Comparison of ENCODE assay signal across 1 cellular context in the genomic region with DNA sequence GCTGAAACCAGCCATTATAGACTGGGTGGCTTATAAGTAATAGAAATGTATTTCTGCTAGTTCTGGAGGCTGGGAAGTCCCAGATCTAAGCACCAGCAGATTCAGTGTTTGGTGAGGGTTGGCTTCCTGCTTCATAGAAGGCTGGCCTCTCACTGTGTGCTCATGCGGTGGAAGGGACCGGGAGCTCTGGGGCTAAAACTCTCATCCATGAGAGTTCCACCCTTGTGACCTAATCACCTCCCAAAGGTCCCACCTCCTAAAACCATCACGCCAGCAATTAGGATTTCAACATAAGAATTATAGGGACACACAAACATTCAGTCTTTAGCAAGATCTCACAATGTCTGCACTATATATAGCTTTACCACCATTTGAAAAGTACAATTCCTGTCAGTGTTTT.
TF ChIP-seq lines count a peak whose summit lies in the region.

No MANE protein-coding gene starts in this region.

TF ChIP-seq in IMR-90, 13 proteins besides CTCF, POLR2A, EP300 and RAD21:
- TF ChIP-seq, protein P1, sequence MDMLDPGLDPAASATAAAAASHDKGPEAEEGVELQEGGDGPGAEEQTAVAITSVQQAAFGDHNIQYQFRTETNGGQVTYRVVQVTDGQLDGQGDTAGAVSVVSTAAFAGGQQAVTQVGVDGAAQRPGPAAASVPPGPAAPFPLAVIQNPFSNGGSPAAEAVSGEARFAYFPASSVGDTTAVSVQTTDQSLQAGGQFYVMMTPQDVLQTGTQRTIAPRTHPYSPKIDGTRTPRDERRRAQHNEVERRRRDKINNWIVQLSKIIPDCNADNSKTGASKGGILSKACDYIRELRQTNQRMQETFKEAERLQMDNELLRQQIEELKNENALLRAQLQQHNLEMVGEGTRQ (IDR thresholded peaks at IDR 0.05; ENCODE audit: low read depth, low read length) = no peak
- TF ChIP-seq MXI1 (IDR thresholded peaks at IDR 0.05; ENCODE audit: borderline replicate concordance, low read depth, low read length) = no peak
- no peak for TF ChIP-seq CHD1 (IDR thresholded peaks at IDR 0.05; ENCODE audit: low read depth, low read length)
- TF ChIP-seq NFE2L2 (IDR thresholded peaks at IDR 0.05; ENCODE audit: low read depth, low read length) = no peak
- TF ChIP-seq BHLHE40 (IDR thresholded peaks at IDR 0.05; ENCODE audit: low read depth, low read length) = no peak
- no peak for TF ChIP-seq MAFK (IDR thresholded peaks at IDR 0.05; ENCODE audit: low read depth, low read length)
- no peak for TF ChIP-seq RCOR1 (IDR thresholded peaks at IDR 0.05; ENCODE audit: insufficient replicate concordance, low read length)
- TF ChIP-seq SMC3 (IDR thresholded peaks at IDR 0.05; ENCODE audit: low read depth, low read length) = no peak
- TF ChIP-seq, protein P2, sequence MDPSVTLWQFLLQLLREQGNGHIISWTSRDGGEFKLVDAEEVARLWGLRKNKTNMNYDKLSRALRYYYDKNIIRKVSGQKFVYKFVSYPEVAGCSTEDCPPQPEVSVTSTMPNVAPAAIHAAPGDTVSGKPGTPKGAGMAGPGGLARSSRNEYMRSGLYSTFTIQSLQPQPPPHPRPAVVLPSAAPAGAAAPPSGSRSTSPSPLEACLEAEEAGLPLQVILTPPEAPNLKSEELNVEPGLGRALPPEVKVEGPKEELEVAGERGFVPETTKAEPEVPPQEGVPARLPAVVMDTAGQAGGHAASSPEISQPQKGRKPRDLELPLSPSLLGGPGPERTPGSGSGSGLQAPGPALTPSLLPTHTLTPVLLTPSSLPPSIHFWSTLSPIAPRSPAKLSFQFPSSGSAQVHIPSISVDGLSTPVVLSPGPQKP (IDR thresholded peaks at IDR 0.05; ENCODE audit: borderline replicate concordance, low read depth, low read length) = no peak
